13 cellular contexts compared by ENCODE assay signal in genomic region chr4:104868942-104869341, GRCh38.
A peak's percentile ranks its signal among the peaks of the same experiment; 100 is the strongest.
DNase-seq lines count a peak whose midpoint lies in the region; ATAC-seq and TF ChIP-seq lines count a peak whose summit lies in the region.
"Had no signal": no experiment of that assay in that cellular context is flagged by ENCODE, and none has a peak within 500 bp of the region (broad histone marks: within the 10 kb centered on the region; RNA-seq: fewer than 3 reads in every experiment).

No MANE protein-coding gene starts in this region.

- peaks cover 0 to 2% of the 10 kb centered on the region in 2 experiments for H3K4me1 ChIP-seq in trophoblast cell (ENCODE audit: control insufficient read depth in 1 of 2, insufficient read depth in 2 of 2, low read length in 2 of 2)

- no peak overlapping the region for H2AFZ ChIP-seq in trophoblast cell (ENCODE audit: insufficient read depth, low read length, poor library complexity)

- H3K4me2 ChIP-seq in trophoblast cell (ENCODE audit: low read length), result no peak overlapping the region

- no peak overlapping the region for H2BK120ac ChIP-seq in trophoblast cell (ENCODE audit: insufficient read depth, low read length, poor library complexity)

- no peaks in the 10 kb centered on the region for H3K79me2 ChIP-seq in trophoblast cell (ENCODE audit: control insufficient read depth, insufficient read depth, low read length, poor library complexity)

- no peaks in the 10 kb centered on the region for H3K79me1 ChIP-seq in trophoblast cell (ENCODE audit: low read length)

- H4K8ac ChIP-seq in trophoblast cell (ENCODE audit: low read depth, low read length), result no peak overlapping the region

- H3K9me3 ChIP-seq in trophoblast cell (ENCODE audit: insufficient read depth, low read depth, low read length), result no peaks in the 10 kb centered on the region

- TF ChIP-seq CTCF in GM12864 (IDR thresholded peaks at IDR 0.05; ENCODE audit: low read depth, low read length, missing control alignments), result no peak

- no peak overlapping the region for H3K18ac ChIP-seq in trophoblast cell (ENCODE audit: low read length)

- H3K27me3 ChIP-seq in trophoblast cell (ENCODE audit: insufficient read depth, low read length), result no peaks in the 10 kb centered on the region

- no peak overlapping the region for H3K14ac ChIP-seq in trophoblast cell (ENCODE audit: low read length)

- H2AK5ac ChIP-seq in trophoblast cell (ENCODE audit: low read length), result no peak overlapping the region

- H2BK5ac ChIP-seq in trophoblast cell (ENCODE audit: low read depth, low read length, poor library complexity), result no peak overlapping the region

- H3K4me3 ChIP-seq in GM12864 (ENCODE audit: low read depth, low read length), result no peak overlapping the region
- no peak overlapping the region for H3K4me3 ChIP-seq in trophoblast cell (ENCODE audit: low read depth, low read length)
- H3K4me3 ChIP-seq: lung had no signal

- H3K27ac ChIP-seq in trophoblast cell (ENCODE audit: low read depth, low read length), result no peak overlapping the region

- peak; percentile 59 for DNase-seq in GM12864 (ENCODE audit: low read depth)
- no peak for DNase-seq in islet precursor cell
- DNase-seq in trophoblast cell, result no peak
- no peak for DNase-seq in DMS53 treated with DMSO at 0.1 percent for 48 hours (lab: John Stamatoyannopoulos, UW; ENCODE audit: unreplicated experiment)
- no peak for DNase-seq in GM19240 (ENCODE audit: insufficient read length, low spot score)
- DNase-seq: activated CD4-positive, alpha-beta memory T cell treated with anti-CD3 and anti-CD28 coated beads for 36 hours; activated naive CD8-positive, alpha-beta T cell treated with anti-CD3 and anti-CD28 coated beads for 36 hours; NCI-H526; SW 1271 had no signal

- no CpG with 5 or more reads among the region's 2 CpGs for WGBS in trophoblast cell (ENCODE audit: extremely low coverage, insufficient coverage, insufficient read length)

- no peak overlapping the region for H3K9ac ChIP-seq in trophoblast cell (ENCODE audit: low read length)

- H3K4ac ChIP-seq in trophoblast cell (ENCODE audit: low read depth, low read length), result no peak overlapping the region

- no peak overlapping the region for H4K91ac ChIP-seq in trophoblast cell (ENCODE audit: low read depth, low read length)

- no peak overlapping the region for H4K12ac ChIP-seq in trophoblast cell (ENCODE audit: low read depth, low read length)

- no peaks in the 10 kb centered on the region for H3K36me3 ChIP-seq in trophoblast cell (ENCODE audit: control insufficient read depth in 1 of 2, insufficient read depth in 2 of 2, low read length in 2 of 2)

- no peak overlapping the region for H2BK12ac ChIP-seq in trophoblast cell (ENCODE audit: low read length)

- H3K23ac ChIP-seq in trophoblast cell (ENCODE audit: low read length), result no peak overlapping the region

- ATAC-seq in GM19328 (IDR thresholded peaks at IDR 0.05; ENCODE audit: unreplicated experiment) (peak; percentile 90), HG02642 (IDR thresholded peaks at IDR 0.05; ENCODE audit: poor library complexity, unreplicated experiment) (peak; percentile 92), HG03378 (IDR thresholded peaks at IDR 0.05; ENCODE audit: unreplicated experiment) (peak; percentile 96)
